Comparison of ENCODE assay signal across 1 cellular context in genomic region chr7:74026406-74027123, GRCh38.
TF ChIP-seq lines count a peak whose summit lies in the region.

No MANE protein-coding gene starts in this region.

TF ChIP-seq in HCT116, 20 proteins besides CTCF, POLR2A, EP300 and RAD21:
- TF ChIP-seq TCF7L2 (IDR thresholded peaks at IDR 0.05; ENCODE audit: borderline replicate concordance, extremely low read depth, insufficient read depth, insufficient read length) (no peak), EGR1 (IDR thresholded peaks at IDR 0.05; ENCODE audit: low read depth) (no peak), POLR2AphosphoS5 (IDR thresholded peaks at IDR 0.05; ENCODE audit: low read depth, low read length) (no peak), CBX3 (IDR thresholded peaks at IDR 0.05; ENCODE audit: low read depth) (no peak), ATF3 (IDR thresholded peaks at IDR 0.05) (no peak), ELF1 (IDR thresholded peaks at IDR 0.05; ENCODE audit: borderline replicate concordance, low read depth) (no peak), EZH2 (IDR thresholded peaks at IDR 0.05) (no peak), ZBTB33 (IDR thresholded peaks at IDR 0.05; ENCODE audit: extremely low read depth, insufficient replicate concordance, low read length) (no peak), SRF (IDR thresholded peaks at IDR 0.05; ENCODE audit: low read depth) (no peak)
